ENCODE assay signal across 1 cellular context in the genomic region with DNA sequence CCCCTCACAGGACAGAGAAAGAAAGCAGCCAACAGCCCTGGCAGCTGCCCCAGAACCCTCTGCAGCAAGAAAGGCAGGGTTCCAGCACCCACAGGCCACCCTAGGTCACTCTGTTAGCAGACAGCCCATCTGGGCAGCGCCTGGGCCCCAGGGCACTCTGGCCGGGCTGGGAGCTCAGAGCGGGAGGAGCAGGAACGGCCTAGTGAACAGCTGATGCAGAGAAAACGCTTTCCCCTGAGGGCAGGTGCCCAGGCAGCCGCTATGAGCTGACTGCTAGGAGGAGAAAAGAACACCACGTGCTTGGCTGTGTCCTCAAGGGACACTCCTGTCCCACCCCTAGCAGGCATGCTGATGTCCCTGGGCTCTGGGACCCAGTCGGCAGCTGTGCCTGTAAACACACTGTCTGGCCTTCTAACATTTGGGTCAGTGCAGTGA.
TF ChIP-seq lines count a peak whose summit lies in the region.

No MANE protein-coding gene starts in this region.

TF ChIP-seq in HepG2, 621 proteins besides CTCF, POLR2A, EP300 and RAD21 (continues in another document):
- TF ChIP-seq, protein P1, sequence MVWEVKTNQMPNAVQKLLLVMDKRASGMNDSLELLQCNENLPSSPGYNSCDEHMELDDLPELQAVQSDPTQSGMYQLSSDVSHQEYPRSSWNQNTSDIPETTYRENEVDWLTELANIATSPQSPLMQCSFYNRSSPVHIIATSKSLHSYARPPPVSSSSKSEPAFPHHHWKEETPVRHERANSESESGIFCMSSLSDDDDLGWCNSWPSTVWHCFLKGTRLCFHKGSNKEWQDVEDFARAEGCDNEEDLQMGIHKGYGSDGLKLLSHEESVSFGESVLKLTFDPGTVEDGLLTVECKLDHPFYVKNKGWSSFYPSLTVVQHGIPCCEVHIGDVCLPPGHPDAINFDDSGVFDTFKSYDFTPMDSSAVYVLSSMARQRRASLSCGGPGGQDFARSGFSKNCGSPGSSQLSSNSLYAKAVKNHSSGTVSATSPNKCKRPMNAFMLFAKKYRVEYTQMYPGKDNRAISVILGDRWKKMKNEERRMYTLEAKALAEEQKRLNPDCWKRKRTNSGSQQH (CRISPR knock-in tag; IDR thresholded peaks at IDR 0.05; ENCODE audit: low read depth), result no peak
- TF ChIP-seq, protein P2, sequence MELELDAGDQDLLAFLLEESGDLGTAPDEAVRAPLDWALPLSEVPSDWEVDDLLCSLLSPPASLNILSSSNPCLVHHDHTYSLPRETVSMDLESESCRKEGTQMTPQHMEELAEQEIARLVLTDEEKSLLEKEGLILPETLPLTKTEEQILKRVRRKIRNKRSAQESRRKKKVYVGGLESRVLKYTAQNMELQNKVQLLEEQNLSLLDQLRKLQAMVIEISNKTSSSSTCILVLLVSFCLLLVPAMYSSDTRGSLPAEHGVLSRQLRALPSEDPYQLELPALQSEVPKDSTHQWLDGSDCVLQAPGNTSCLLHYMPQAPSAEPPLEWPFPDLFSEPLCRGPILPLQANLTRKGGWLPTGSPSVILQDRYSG (CRISPR knock-in tag; IDR thresholded peaks at IDR 0.05), result no peak
- TF ChIP-seq BORCS8-MEF2B (CRISPR knock-in tag; IDR thresholded peaks at IDR 0.05) (no peak), HDAC2 (CRISPR knock-in tag; IDR thresholded peaks at IDR 0.05) (no peak), ZNF605 (CRISPR knock-in tag; IDR thresholded peaks at IDR 0.05) (no peak), ZMAT3 (CRISPR knock-in tag; conservative IDR thresholded peaks at IDR 0.05) (no peak), ZNF775 (CRISPR knock-in tag; IDR thresholded peaks at IDR 0.05; ENCODE audit: borderline replicate concordance) (no peak), ZNF674 (CRISPR knock-in tag; IDR thresholded peaks at IDR 0.05; ENCODE audit: low read depth) (no peak)
- TF ChIP-seq, protein P3, sequence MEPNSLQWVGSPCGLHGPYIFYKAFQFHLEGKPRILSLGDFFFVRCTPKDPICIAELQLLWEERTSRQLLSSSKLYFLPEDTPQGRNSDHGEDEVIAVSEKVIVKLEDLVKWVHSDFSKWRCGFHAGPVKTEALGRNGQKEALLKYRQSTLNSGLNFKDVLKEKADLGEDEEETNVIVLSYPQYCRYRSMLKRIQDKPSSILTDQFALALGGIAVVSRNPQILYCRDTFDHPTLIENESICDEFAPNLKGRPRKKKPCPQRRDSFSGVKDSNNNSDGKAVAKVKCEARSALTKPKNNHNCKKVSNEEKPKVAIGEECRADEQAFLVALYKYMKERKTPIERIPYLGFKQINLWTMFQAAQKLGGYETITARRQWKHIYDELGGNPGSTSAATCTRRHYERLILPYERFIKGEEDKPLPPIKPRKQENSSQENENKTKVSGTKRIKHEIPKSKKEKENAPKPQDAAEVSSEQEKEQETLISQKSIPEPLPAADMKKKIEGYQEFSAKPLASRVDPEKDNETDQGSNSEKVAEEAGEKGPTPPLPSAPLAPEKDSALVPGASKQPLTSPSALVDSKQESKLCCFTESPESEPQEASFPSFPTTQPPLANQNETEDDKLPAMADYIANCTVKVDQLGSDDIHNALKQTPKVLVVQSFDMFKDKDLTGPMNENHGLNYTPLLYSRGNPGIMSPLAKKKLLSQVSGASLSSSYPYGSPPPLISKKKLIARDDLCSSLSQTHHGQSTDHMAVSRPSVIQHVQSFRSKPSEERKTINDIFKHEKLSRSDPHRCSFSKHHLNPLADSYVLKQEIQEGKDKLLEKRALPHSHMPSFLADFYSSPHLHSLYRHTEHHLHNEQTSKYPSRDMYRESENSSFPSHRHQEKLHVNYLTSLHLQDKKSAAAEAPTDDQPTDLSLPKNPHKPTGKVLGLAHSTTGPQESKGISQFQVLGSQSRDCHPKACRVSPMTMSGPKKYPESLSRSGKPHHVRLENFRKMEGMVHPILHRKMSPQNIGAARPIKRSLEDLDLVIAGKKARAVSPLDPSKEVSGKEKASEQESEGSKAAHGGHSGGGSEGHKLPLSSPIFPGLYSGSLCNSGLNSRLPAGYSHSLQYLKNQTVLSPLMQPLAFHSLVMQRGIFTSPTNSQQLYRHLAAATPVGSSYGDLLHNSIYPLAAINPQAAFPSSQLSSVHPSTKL (CRISPR knock-in tag; IDR thresholded peaks at IDR 0.05), result no peak
- TF ChIP-seq, protein P4, sequence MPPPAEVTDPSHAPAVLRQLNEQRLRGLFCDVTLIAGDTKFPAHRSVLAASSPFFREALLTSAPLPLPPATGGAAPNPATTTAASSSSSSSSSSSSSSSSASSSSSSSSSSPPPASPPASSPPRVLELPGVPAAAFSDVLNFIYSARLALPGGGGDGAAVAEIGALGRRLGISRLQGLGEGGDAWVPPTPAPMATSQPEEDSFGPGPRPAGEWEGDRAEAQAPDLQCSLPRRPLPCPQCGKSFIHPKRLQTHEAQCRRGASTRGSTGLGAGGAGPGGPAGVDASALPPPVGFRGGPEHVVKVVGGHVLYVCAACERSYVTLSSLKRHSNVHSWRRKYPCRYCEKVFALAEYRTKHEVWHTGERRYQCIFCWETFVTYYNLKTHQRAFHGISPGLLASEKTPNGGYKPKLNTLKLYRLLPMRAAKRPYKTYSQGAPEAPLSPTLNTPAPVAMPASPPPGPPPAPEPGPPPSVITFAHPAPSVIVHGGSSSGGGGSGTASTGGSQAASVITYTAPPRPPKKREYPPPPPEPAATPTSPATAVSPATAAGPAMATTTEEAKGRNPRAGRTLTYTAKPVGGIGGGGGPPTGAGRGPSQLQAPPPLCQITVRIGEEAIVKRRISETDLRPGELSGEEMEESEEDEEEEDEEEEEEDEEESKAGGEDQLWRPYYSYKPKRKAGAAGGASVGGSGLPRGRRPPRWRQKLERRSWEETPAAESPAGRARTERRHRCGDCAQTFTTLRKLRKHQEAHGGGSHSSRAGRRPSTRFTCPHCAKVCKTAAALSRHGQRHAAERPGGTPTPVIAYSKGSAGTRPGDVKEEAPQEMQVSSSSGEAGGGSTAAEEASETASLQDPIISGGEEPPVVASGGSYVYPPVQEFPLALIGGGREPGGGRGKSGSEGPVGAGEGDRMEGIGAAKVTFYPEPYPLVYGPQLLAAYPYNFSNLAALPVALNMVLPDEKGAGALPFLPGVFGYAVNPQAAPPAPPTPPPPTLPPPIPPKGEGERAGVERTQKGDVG (CRISPR knock-in tag; IDR thresholded peaks at IDR 0.05; ENCODE audit: borderline replicate concordance), result no peak
- TF ChIP-seq, protein P5, sequence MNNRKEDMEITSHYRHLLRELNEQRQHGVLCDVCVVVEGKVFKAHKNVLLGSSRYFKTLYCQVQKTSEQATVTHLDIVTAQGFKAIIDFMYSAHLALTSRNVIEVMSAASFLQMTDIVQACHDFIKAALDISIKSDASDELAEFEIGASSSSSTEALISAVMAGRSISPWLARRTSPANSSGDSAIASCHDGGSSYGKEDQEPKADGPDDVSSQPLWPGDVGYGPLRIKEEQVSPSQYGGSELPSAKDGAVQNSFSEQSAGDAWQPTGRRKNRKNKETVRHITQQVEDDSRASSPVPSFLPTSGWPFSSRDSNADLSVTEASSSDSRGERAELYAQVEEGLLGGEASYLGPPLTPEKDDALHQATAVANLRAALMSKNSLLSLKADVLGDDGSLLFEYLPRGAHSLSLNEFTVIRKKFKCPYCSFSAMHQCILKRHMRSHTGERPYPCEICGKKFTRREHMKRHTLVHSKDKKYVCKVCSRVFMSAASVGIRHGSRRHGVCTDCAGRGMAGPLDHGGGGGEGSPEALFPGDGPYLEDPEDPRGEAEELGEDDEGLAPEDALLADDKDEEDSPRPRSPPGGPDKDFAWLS (CRISPR knock-in tag; IDR thresholded peaks at IDR 0.05; ENCODE audit: borderline replicate concordance), result no peak
- TF ChIP-seq, protein P6, sequence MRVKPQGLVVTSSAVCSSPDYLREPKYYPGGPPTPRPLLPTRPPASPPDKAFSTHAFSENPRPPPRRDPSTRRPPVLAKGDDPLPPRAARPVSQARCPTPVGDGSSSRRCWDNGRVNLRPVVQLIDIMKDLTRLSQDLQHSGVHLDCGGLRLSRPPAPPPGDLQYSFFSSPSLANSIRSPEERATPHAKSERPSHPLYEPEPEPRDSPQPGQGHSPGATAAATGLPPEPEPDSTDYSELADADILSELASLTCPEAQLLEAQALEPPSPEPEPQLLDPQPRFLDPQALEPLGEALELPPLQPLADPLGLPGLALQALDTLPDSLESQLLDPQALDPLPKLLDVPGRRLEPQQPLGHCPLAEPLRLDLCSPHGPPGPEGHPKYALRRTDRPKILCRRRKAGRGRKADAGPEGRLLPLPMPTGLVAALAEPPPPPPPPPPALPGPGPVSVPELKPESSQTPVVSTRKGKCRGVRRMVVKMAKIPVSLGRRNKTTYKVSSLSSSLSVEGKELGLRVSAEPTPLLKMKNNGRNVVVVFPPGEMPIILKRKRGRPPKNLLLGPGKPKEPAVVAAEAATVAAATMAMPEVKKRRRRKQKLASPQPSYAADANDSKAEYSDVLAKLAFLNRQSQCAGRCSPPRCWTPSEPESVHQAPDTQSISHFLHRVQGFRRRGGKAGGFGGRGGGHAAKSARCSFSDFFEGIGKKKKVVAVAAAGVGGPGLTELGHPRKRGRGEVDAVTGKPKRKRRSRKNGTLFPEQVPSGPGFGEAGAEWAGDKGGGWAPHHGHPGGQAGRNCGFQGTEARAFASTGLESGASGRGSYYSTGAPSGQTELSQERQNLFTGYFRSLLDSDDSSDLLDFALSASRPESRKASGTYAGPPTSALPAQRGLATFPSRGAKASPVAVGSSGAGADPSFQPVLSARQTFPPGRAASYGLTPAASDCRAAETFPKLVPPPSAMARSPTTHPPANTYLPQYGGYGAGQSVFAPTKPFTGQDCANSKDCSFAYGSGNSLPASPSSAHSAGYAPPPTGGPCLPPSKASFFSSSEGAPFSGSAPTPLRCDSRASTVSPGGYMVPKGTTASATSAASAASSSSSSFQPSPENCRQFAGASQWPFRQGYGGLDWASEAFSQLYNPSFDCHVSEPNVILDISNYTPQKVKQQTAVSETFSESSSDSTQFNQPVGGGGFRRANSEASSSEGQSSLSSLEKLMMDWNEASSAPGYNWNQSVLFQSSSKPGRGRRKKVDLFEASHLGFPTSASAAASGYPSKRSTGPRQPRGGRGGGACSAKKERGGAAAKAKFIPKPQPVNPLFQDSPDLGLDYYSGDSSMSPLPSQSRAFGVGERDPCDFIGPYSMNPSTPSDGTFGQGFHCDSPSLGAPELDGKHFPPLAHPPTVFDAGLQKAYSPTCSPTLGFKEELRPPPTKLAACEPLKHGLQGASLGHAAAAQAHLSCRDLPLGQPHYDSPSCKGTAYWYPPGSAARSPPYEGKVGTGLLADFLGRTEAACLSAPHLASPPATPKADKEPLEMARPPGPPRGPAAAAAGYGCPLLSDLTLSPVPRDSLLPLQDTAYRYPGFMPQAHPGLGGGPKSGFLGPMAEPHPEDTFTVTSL (CRISPR knock-in tag; IDR thresholded peaks at IDR 0.05; ENCODE audit: borderline replicate concordance), result no peak
- TF ChIP-seq, protein P7, sequence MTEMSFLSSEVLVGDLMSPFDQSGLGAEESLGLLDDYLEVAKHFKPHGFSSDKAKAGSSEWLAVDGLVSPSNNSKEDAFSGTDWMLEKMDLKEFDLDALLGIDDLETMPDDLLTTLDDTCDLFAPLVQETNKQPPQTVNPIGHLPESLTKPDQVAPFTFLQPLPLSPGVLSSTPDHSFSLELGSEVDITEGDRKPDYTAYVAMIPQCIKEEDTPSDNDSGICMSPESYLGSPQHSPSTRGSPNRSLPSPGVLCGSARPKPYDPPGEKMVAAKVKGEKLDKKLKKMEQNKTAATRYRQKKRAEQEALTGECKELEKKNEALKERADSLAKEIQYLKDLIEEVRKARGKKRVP (CRISPR knock-in tag; IDR thresholded peaks at IDR 0.05), result no peak
- TF ChIP-seq, protein P8, sequence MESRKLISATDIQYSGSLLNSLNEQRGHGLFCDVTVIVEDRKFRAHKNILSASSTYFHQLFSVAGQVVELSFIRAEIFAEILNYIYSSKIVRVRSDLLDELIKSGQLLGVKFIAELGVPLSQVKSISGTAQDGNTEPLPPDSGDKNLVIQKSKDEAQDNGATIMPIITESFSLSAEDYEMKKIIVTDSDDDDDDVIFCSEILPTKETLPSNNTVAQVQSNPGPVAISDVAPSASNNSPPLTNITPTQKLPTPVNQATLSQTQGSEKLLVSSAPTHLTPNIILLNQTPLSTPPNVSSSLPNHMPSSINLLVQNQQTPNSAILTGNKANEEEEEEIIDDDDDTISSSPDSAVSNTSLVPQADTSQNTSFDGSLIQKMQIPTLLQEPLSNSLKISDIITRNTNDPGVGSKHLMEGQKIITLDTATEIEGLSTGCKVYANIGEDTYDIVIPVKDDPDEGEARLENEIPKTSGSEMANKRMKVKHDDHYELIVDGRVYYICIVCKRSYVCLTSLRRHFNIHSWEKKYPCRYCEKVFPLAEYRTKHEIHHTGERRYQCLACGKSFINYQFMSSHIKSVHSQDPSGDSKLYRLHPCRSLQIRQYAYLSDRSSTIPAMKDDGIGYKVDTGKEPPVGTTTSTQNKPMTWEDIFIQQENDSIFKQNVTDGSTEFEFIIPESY (CRISPR knock-in tag; IDR thresholded peaks at IDR 0.05), result peak; percentile 47; the same call in 1 of the 2 replicates
- TF ChIP-seq, protein P9, sequence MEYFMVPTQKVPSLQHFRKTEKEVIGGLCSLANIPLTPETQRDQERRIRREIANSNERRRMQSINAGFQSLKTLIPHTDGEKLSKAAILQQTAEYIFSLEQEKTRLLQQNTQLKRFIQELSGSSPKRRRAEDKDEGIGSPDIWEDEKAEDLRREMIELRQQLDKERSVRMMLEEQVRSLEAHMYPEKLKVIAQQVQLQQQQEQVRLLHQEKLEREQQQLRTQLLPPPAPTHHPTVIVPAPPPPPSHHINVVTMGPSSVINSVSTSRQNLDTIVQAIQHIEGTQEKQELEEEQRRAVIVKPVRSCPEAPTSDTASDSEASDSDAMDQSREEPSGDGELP (IDR thresholded peaks at IDR 0.05; ENCODE audit: borderline replicate concordance, low read depth), result peak; percentile 21; the same call in 1 of the 2 replicates
- TF ChIP-seq, protein P10, sequence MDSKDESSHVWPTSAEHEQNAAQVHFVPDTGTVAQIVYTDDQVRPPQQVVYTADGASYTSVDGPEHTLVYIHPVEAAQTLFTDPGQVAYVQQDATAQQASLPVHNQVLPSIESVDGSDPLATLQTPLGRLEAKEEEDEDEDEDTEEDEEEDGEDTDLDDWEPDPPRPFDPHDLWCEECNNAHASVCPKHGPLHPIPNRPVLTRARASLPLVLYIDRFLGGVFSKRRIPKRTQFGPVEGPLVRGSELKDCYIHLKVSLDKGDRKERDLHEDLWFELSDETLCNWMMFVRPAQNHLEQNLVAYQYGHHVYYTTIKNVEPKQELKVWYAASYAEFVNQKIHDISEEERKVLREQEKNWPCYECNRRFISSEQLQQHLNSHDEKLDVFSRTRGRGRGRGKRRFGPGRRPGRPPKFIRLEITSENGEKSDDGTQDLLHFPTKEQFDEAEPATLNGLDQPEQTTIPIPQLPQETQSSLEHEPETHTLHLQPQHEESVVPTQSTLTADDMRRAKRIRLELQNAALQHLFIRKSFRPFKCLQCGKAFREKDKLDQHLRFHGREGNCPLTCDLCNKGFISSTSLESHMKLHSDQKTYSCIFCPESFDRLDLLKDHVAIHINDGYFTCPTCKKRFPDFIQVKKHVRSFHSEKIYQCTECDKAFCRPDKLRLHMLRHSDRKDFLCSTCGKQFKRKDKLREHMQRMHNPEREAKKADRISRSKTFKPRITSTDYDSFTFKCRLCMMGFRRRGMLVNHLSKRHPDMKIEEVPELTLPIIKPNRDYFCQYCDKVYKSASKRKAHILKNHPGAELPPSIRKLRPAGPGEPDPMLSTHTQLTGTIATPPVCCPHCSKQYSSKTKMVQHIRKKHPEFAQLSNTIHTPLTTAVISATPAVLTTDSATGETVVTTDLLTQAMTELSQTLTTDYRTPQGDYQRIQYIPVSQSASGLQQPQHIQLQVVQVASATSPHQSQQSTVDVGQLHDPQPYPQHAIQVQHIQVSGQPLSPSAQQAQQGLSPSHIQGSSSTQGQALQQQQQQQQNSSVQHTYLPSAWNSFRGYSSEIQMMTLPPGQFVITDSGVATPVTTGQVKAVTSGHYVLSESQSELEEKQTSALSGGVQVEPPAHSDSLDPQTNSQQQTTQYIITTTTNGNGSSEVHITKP (CRISPR knock-in tag; IDR thresholded peaks at IDR 0.05; ENCODE audit: low read depth), result no peak
